Comparison of ENCODE assay signal across 8 cellular contexts in the genomic region with DNA sequence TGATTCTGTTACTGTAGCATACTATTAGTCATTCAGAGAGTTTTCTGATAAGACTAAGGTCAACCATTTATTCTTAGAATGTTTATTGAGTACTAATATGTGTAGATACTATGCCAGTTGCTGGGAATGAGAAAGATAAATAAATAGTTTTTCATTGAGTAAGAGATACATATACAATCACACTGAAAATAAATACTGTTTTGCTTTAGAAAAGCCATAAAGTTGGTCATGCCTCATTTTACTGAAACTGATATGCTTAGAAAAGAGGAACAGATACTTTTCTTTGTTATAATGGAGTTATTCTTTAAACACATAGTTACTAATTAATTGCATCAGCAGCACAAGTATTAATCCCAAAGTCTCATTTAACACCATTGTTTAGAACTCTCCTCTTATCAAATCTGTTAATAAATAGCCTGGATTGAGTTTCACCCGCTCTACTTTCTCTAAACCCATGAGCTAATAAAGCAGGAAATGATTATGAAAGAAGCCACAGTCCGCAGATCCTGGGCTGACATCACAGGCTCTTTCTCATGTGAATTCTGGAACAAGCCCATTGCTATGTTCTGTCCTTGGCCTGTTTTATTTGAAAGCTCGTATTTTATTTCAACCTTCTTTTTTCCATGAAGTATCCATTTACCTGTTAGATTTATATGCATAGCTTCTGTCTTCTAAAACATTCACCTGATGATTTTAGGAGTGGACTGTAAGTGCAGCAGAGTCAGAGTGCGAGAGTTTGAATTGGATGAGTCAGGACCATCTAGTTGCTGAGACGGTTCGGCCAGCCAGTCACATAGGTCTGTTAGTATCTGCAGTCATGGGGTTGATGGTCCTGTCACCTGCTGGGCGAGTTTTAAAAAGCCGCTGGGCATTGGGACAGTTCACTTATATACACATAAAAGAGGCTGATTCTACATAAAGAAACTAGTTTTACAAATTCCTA. TPM values are rescaled to one million over a fixed set of nuclear protein-coding genes. Genes with fewer than 3 reads are reported as not detected.
DNase-seq lines count a peak whose midpoint lies in the region; ATAC-seq and TF ChIP-seq lines count a peak whose summit lies in the region.

No MANE protein-coding gene starts in this region.

- H3K27me3 ChIP-seq in lower lobe of right lung (ENCODE audit: low read depth) (no peaks in the 10 kb centered on the region), testis (no peaks in the 10 kb centered on the region)

- CTCF ChIA-PET in Calu3 (lab: Charles Lee) (interaction anchor here (0.5 to 1.4 kb wide), 7 partner anchors 16 to 206 kb away, joined by 3 to 5 read pairs (median 3); no protein-coding TSS in a partner anchor), OCI-LY7 (lab: Charles Lee; ENCODE audit: unreplicated experiment) (interaction anchor here (1.2 kb wide), 1 partner anchor 86 kb away, joined by 3 read pairs; no protein-coding TSS in a partner anchor)

- WGBS in testis, 2 donors = 61 to 76% methylated on average over 8 of the region's 8 CpGs

- H3K27ac Mint-ChIP-seq in Calu3 (ENCODE audit: unreplicated experiment) = peak overlapping the region; percentile 95
- H3K27ac Mint-ChIP-seq in central memory CD8-positive, alpha-beta T cell (ENCODE audit: low read depth) = no peak overlapping the region

- POLR2A ChIA-PET in OCI-LY7 (lab: Charles Lee) = interaction anchor here (0.7 to 2.1 kb wide), 10 partner anchors 10 to 324 kb away, joined by 3 to 8 read pairs (median 4); no protein-coding TSS in a partner anchor

- H3K36me3 Mint-ChIP-seq in Calu3 (ENCODE audit: insufficient read depth, unreplicated experiment) = peaks cover 19% of the 10 kb centered on the region
- H3K36me3 Mint-ChIP-seq in central memory CD8-positive, alpha-beta T cell (ENCODE audit: insufficient read depth) = no peaks in the 10 kb centered on the region

- H3K9me3 ChIP-seq in OCI-LY7 (ENCODE audit: low read length) (no peaks in the 10 kb centered on the region), lower lobe of right lung (no peaks in the 10 kb centered on the region), testis (no peaks in the 10 kb centered on the region)

- H3K27ac ChIP-seq in OCI-LY7 (ENCODE audit: low read depth, low read length, poor library complexity, severe bottlenecking) (peak overlapping the region; percentile 61), lower lobe of right lung (no peak overlapping the region), testis (no peak overlapping the region)

- H3K36me3 ChIP-seq in OCI-LY7 (ENCODE audit: insufficient read depth, low read length) (no peaks in the 10 kb centered on the region), lower lobe of right lung (no peaks in the 10 kb centered on the region), testis (ENCODE audit: low read depth, missing control alignments) (no peaks in the 10 kb centered on the region)

- TF ChIP-seq CTCF in Calu3 (IDR thresholded peaks at IDR 0.05; ENCODE audit: unreplicated experiment) (no peak), OCI-LY7 (conservative IDR thresholded peaks at IDR 0.05; ENCODE audit: low read length) (peak; percentile 75), lower lobe of right lung (IDR thresholded peaks at IDR 0.05) (peak; percentile 51), testis (IDR thresholded peaks at IDR 0.05) (peak in 2 of 3 experiments; percentile 24 to 26)

- peak overlapping the region; percentile 25 for H3K4me3 ChIP-seq in OCI-LY7 (ENCODE audit: low read depth, low read length, poor library complexity, severe bottlenecking)
- no peak overlapping the region for H3K4me3 ChIP-seq in lower lobe of right lung
- H3K4me3 ChIP-seq in testis = no peak overlapping the region

- DNase-seq in Calu3 = peak; percentile 63
- peak; percentile 39 for DNase-seq in GM19240 (ENCODE audit: insufficient read length, low spot score)
- DNase-seq in OCI-LY7 (ENCODE audit: low spot score) = peak; percentile 75
- DNase-seq in central memory CD8-positive, alpha-beta T cell (ENCODE audit: low spot score in 2 of 2) = no peak
- DNase-seq in lower lobe of right lung = peak; percentile 62
- DNase-seq in testis = peak; percentile 71
- no peak for DNase-seq in NCI-H524 treated with DMSO at 0.1 percent for 48 hours (lab: John Stamatoyannopoulos, UW)

- TF ChIP-seq POLR2A in testis (IDR thresholded peaks at IDR 0.05) = no peak

- BruUV-seq in Calu3 (replicated peaks; lab: Mats Ljungman, UMichigan) (TSS peak; percentile 76), OCI-LY7 (replicated peaks; lab: Mats Ljungman, UMichigan) (no TSS peak)

- peak overlapping the region; percentile 57 for H3K4me2 ChIP-seq in OCI-LY7 (ENCODE audit: low read length)

- no peaks in the 10 kb centered on the region for H4K20me1 ChIP-seq in OCI-LY7 (ENCODE audit: insufficient read depth, low read length)

- H3K4me1 Mint-ChIP-seq in Calu3 (ENCODE audit: low read depth, unreplicated experiment) = peaks cover 20% of the 10 kb centered on the region
- H3K4me1 Mint-ChIP-seq in central memory CD8-positive, alpha-beta T cell = no peaks in the 10 kb centered on the region

- H3K79me2 ChIP-seq in OCI-LY7 (ENCODE audit: insufficient read depth, low read depth, low read length) = no peaks in the 10 kb centered on the region

- intact Hi-C loops in Calu3 (cut with micrococcal nuclease; ENCODE audit: unreplicated experiment) = loop anchor here (2.0 to 5.0 kb wide), 3 partner anchors 52 to 84 kb away; no protein-coding TSS in a partner anchor
- intact Hi-C loops in OCI-LY7 (cut with micrococcal nuclease; ENCODE audit: unreplicated experiment) = loop anchor here (1.0 to 10.0 kb wide), 2 partner anchors 83 to 462 kb away; a partner anchor contains a TSS
- intact Hi-C loops in lower lobe of right lung (cut with DNase I) = loop anchor here (10.0 kb wide), 1 partner anchor 88 kb away; a partner anchor contains a TSS
- intact Hi-C loops in testis (cut with DNase I; ENCODE audit: low total_unique reads) = no loop called here

- peak; percentile 86 for ATAC-seq in HG03139 (IDR thresholded peaks at IDR 0.05; ENCODE audit: unreplicated experiment)
- peak; percentile 32 for ATAC-seq in central memory CD8-positive, alpha-beta T cell (replicated peaks; ENCODE audit: extremely low read depth, poor library complexity, severe bottlenecking)
- ATAC-seq in lower lobe of right lung = peak; percentile 85 to 98

- H3K4me3 Mint-ChIP-seq in Calu3 (ENCODE audit: low read depth, unreplicated experiment) = peak overlapping the region; percentile 11
- H3K4me3 Mint-ChIP-seq in central memory CD8-positive, alpha-beta T cell = no peak overlapping the region

- peaks cover 19% of the 10 kb centered on the region for H3K4me1 ChIP-seq in OCI-LY7 (ENCODE audit: insufficient read depth, low read length, poor library complexity, severe bottlenecking)
- H3K4me1 ChIP-seq in lower lobe of right lung = peaks cover 8% of the 10 kb centered on the region
- no peaks in the 10 kb centered on the region for H3K4me1 ChIP-seq in testis

- no peaks in the 10 kb centered on the region for H3K9me2 ChIP-seq in OCI-LY7 (ENCODE audit: insufficient read depth, low read length)

- H2AFZ ChIP-seq in OCI-LY7 (ENCODE audit: low read length) = peak overlapping the region; percentile 76

- H3K27me3 Mint-ChIP-seq in Calu3 (ENCODE audit: unreplicated experiment) = no peaks in the 10 kb centered on the region
- no peaks in the 10 kb centered on the region for H3K27me3 Mint-ChIP-seq in central memory CD8-positive, alpha-beta T cell

- peaks cover 4% of the 10 kb centered on the region for H3K9me3 Mint-ChIP-seq in Calu3 (ENCODE audit: low read depth, unreplicated experiment)
- no peaks in the 10 kb centered on the region for H3K9me3 Mint-ChIP-seq in central memory CD8-positive, alpha-beta T cell

RNA-seq across cellular contexts. Expression of a gene that starts 35.5 kb away (rescaled TPM):
- total RNA-seq in Calu3 (2022) (7.7 and 9.9 TPM in 2 replicates), OCI-LY7 (2022) (0.15 TPM in 1 of 2 replicates, not detected in the other), lower lobe of right lung (1.9 TPM), testis (10 to 100 TPM; 23.0 to 30.2 TPM)
- total RNA-seq in OCI-LY7 (2014; rRNA removed; shearing (Covaris generic)) = 0.22 TPM in 1 of 2 replicates, not detected in the other
- polyA plus RNA-seq in testis (ENCODE audit: insufficient read depth, low read depth, low replicate concordance) = 19.9 TPM

RNA-seq across cellular contexts. Expression of a gene that starts 59.0 kb away (rescaled TPM):
- total RNA-seq in Calu3 (2022) (28.6 and 32.9 TPM in 2 replicates), OCI-LY7 (2022) (1.2 and 1.7 TPM in 2 replicates), lower lobe of right lung (7.1 TPM), testis (1 to 10 TPM; 5.1 to 5.9 TPM)
- total RNA-seq in OCI-LY7 (2014; rRNA removed; shearing (Covaris generic)) = 1.5 and 1.7 TPM in 2 replicates
- polyA plus RNA-seq in testis (ENCODE audit: insufficient read depth, low read depth, low replicate concordance) = 3.8 TPM

Comparison
In these comparisons a context has a peak if more than half of its experiments do, and no peak if none do; other contexts are left out.
1. DNase-seq: peak in Calu3 (single experiment), GM19240 (single experiment), OCI-LY7 (single experiment), lower lobe of right lung (single experiment) and testis (single experiment); none in central memory CD8-positive, alpha-beta T cell (0 of 2) and NCI-H524 treated with DMSO at 0.1 percent for 48 hours (single experiment).
2. ATAC-seq: peak in every context shown above with its lines; median percentile 92 in lower lobe of right lung; 86 in HG03139; 32 in central memory CD8-positive, alpha-beta T cell.